Comparison of ENCODE assay signal across 8 cellular contexts in the genomic region with DNA sequence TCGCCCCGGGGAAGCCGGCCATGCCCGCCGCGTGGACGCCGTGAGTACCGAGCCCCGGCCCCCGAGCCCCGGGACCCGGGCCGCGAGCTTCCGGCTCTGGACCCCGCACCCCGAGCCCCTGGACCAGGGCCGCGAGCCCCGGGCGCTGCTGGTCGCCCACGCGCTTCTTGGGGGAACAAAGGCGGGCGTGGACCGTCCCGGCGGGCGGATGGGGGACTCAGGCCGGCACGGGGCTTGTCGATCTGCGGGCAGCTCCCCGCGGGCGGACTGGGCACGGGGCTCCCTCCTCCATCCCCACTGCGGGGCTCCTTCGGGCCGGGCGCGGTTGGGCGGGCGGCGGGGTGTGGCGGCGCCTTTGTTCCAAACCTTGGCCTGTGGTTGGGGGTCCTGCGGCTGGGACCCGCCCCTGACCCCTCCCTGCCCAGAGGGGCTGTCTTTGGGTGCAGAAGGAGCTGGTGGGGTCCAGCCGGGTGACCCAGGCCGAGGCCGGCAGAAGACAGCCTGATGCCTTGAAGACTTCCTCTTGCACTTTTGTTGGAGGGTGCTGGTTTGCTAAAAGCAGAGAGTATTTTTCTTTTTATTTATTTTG. TPM values are rescaled to one million over a fixed set of nuclear protein-coding genes. Genes with fewer than 3 reads are reported as not detected.
DNase-seq lines count a peak whose midpoint lies in the region; ATAC-seq and TF ChIP-seq lines count a peak whose summit lies in the region.

No MANE protein-coding gene starts in this region.

- peak overlapping the region; percentile 60 to 66 for H3K4me3 ChIP-seq in esophagus (ENCODE audit: low read depth in 1 of 2, low read length in 2 of 2)

- no peaks in the 10 kb centered on the region for H3K27me3 ChIP-seq in esophagus (ENCODE audit: control insufficient read depth in 1 of 2, insufficient read depth in 2 of 2, low read length in 2 of 2)

- peak overlapping the region in 1 of 2 donors; percentile 29 for H3K27ac ChIP-seq in esophagus (ENCODE audit: low read depth in 2 of 2, low read length in 1 of 2)

- H3K36me3 ChIP-seq in esophagus (ENCODE audit: control insufficient read depth in 2 of 2, insufficient read depth in 2 of 2, low read length in 1 of 2), result peaks cover 0 to 24% of the 10 kb centered on the region in 2 donors

- DNase-seq in COLO668 (lab: John Stamatoyannopoulos, UW; ENCODE audit: unreplicated experiment) (peak; percentile 53), NCI-H146 (lab: John Stamatoyannopoulos, UW) (peak; percentile 75), omental fat pad (ENCODE audit: low spot score) (no peak), NCI-H774 (lab: John Stamatoyannopoulos, UW) (no peak), SHP77 (lab: John Stamatoyannopoulos, UW) (no peak), GF-D8 (lab: John Stamatoyannopoulos, UW) (no peak)
- DNase-seq in activated CD8-positive, alpha-beta memory T cell treated with anti-CD3 and anti-CD28 coated beads, Interleukin-2, amount 50 U/mL, for 4 hours, result no peak

- no peak for TF ChIP-seq CTCF in omental fat pad (IDR thresholded peaks at IDR 0.05)

- H3K9me3 ChIP-seq in esophagus (ENCODE audit: control insufficient read depth in 2 of 2, insufficient read depth in 1 of 2, low read depth in 1 of 2, low read length in 1 of 2), result no peaks in the 10 kb centered on the region

- WGBS in esophagus, 2 donors, result 2 to 4% methylated on average over 24 to 54 of the region's 54 CpGs

- peaks cover 4 to 5% of the 10 kb centered on the region in 2 donors for H3K4me1 ChIP-seq in esophagus (ENCODE audit: control insufficient read depth in 2 of 2, insufficient read depth in 2 of 2, low read length in 1 of 2)

- peak; percentile 62 for ATAC-seq in omental fat pad (ENCODE audit: low FRiP score)

RNA-seq across cellular contexts. Expression of a gene that starts 25.2 kb away (rescaled TPM):
- 100 to 1,000 TPM; 102 to 156 TPM for polyA plus RNA-seq in esophagus
- 100 to 1,000 TPM; 155 to 269 (median 177) TPM for total RNA-seq in omental fat pad

RNA-seq across cellular contexts. Expression of a gene that starts 25.6 kb away (rescaled TPM):
- 10 to 100 TPM; 14.3 to 45.1 TPM for polyA plus RNA-seq in esophagus
- total RNA-seq in omental fat pad, result 100 to 1,000 TPM in 1 of 4 donors, 10 to 100 TPM in 3; 26.2 to 109 (median 66.0) TPM

Comparison
In these comparisons a context has a peak if more than half of its experiments do, and no peak if none do; other contexts are left out.
1. DNase-seq: peak in COLO668 (single experiment) and NCI-H146 (single experiment); none in omental fat pad (single experiment), NCI-H774 (single experiment), SHP77 (0 of 2), GF-D8 (single experiment) and activated CD8-positive, alpha-beta memory T cell treated with anti-CD3 and anti-CD28 coated beads, Interleukin-2, amount 50 U/mL, for 4 hours (single experiment).